ENCODE assay signal across 9 cellular contexts in the genomic region with DNA sequence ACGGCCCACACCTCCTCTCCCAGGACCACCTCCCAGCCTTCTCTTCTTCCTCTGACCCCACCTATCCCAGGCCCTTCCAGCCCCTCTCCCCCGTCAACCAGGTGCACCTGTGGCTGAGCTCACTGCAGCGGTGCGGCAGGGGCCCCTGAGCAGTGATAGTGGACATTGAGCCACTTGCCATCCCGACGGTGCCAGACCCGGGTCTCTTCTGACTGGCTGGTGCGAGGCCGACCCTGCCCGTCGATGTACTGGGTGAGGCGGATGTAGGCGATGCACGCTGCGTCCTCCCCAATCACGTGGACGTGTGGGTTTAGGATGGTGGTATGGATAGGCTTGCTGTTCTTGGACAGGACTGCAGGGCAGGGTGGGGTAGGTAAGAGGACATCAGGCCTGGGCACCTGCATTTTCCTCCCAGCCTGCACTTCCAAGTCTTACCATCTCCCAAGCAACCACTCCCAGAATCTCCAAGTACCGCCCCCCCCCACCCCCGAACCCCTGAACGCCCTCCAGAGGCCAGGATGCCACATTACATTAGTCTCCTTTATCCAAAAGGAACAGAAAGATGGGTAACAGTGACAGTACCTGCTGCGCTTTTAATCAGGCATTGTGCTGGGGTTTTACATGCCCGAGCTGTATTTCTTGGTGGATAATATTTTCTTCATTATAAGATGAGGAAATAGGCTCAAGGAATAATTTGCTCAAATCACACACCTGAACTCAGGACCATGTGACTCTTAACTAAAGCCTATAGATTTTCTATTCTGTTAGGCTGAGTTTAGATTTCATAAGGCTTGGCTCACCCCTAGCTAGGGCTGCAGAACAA. TPM values are rescaled to one million over a fixed set of nuclear protein-coding genes. Genes with fewer than 3 reads are reported as not detected.
A peak's percentile ranks its signal among the peaks of the same experiment; 100 is the strongest.
DNase-seq lines count a peak whose midpoint lies in the region; ATAC-seq, FAIRE-seq and TF ChIP-seq lines count a peak whose summit lies in the region.
"Had no signal": no experiment of that assay in that cellular context is flagged by ENCODE, and none has a peak within 500 bp of the region (broad histone marks: within the 10 kb centered on the region; RNA-seq: fewer than 3 reads in every experiment).

No MANE protein-coding gene starts in this region.

- no peak overlapping the region for H3K27ac ChIP-seq in small intestine (ENCODE audit: low read depth in 1 of 2, low read length in 1 of 2)
- no peak overlapping the region for H3K27ac ChIP-seq in Peyer's patch

- FAIRE-seq in small intestine (lab: Jason Lieb, UNC): no peak

- no peaks in the 10 kb centered on the region for H3K9me3 ChIP-seq in small intestine (ENCODE audit: control insufficient read depth, low read depth)
- no peaks in the 10 kb centered on the region for H3K9me3 ChIP-seq in Peyer's patch
- H3K9me3 ChIP-seq: tibial nerve had no signal

- TF ChIP-seq CTCF in NB4 (IDR thresholded peaks at IDR 0.05; ENCODE audit: low read depth, low read length) (no peak), Peyer's patch (IDR thresholded peaks at IDR 0.05) (no peak)

- peaks cover 4 to 13% of the 10 kb centered on the region in 2 donors for H3K36me3 ChIP-seq in small intestine (ENCODE audit: control insufficient read depth in 2 of 2, insufficient read depth in 2 of 2, low read length in 2 of 2)
- H3K36me3 ChIP-seq in Peyer's patch: peaks cover 0 to 56% (median 0%) of the 10 kb centered on the region in 3 donors

- H3K4me3 ChIP-seq in NB4 (ENCODE audit: low read depth, low read length) (no peak overlapping the region), small intestine (ENCODE audit: low read depth in 1 of 2, low read length in 2 of 2) (no peak overlapping the region), Peyer's patch (no peak overlapping the region)
- H3K4me3 ChIP-seq: tibial nerve had no signal

- no peaks in the 10 kb centered on the region for H3K4me1 ChIP-seq in small intestine (ENCODE audit: control insufficient read depth in 2 of 2, insufficient read depth in 1 of 2, low read depth in 1 of 2, low read length in 1 of 2)
- H3K4me1 ChIP-seq in Peyer's patch: peaks cover 0 to 16% (median 0%) of the 10 kb centered on the region in 4 donors

- 84 to 86% (median 85%) methylated on average over 21 to 22 of the region's 22 CpGs for WGBS in small intestine, 3 donors

- no peak for TF ChIP-seq POLR2A in NB4 (IDR thresholded peaks at IDR 0.05; ENCODE audit: extremely low read depth, insufficient read length)
- TF ChIP-seq POLR2A in Peyer's patch (IDR thresholded peaks at IDR 0.05): no peak

- ATAC-seq in HG02970 (IDR thresholded peaks at IDR 0.05; ENCODE audit: low FRiP score, unreplicated experiment): no peak

- H3K27me3 ChIP-seq in small intestine (ENCODE audit: control insufficient read depth in 2 of 2, insufficient read depth in 2 of 2, low read length in 2 of 2) (no peaks in the 10 kb centered on the region), Peyer's patch (no peaks in the 10 kb centered on the region)
- H3K27me3 ChIP-seq: tibial nerve had no signal

- DNase-seq in NCI-H82 (lab: John Stamatoyannopoulos, UW) (peak; percentile 38), NCI-H82 treated with DMSO at 0.1 percent for 48 hours (lab: John Stamatoyannopoulos, UW; ENCODE audit: unreplicated experiment) (no peak), NB4 (ENCODE audit: low read depth) (peak; percentile 38), small intestine (peak; percentile 17), NCI-H345 treated with DMSO at 0.1 percent for 48 hours (lab: John Stamatoyannopoulos, UW; ENCODE audit: unreplicated experiment) (no peak), Peyer's patch (no peak)
- DNase-seq in effector CD8-positive, alpha-beta T cell (lab: John Stamatoyannopoulos, UW): peak; percentile 4

RNA-seq across cellular contexts. Expression of a gene that starts 3.7 kb away (rescaled TPM):
- 10 to 100 TPM in 1 of 3 donors, 1 to 10 TPM in 2; 2.2 to 10.2 (median 7.6) TPM for polyA plus RNA-seq in small intestine
- total RNA-seq in Peyer's patch: 10 to 100 TPM; 16.5 to 39.1 (median 27.7) TPM

RNA-seq across cellular contexts. Expression of a gene that starts 29.7 kb away (rescaled TPM):
- polyA plus RNA-seq in small intestine: 100 to 1,000 TPM in 2 of 3 donors, 10 to 100 TPM in 1; 44.5 to 465 (median 214) TPM
- 100 to 1,000 TPM in 3 of 4 donors, 10 to 100 TPM in 1; 87.5 to 345 (median 187) TPM for total RNA-seq in Peyer's patch

RNA-seq across cellular contexts. Expression of a gene that starts 33.3 kb away (rescaled TPM):
- polyA plus RNA-seq in small intestine: 10 to 100 TPM; 76.5 to 87.0 (median 82.4) TPM
- 10 to 100 TPM in 3 of 4 donors, 1 to 10 TPM in 1; 9.9 to 36.8 (median 20.9) TPM for total RNA-seq in Peyer's patch

RNA-seq across cellular contexts. Expression of a gene that starts 59.2 kb away (rescaled TPM):
- 10 to 100 TPM; 33.1 to 74.9 (median 54.9) TPM for polyA plus RNA-seq in small intestine
- 100 to 1,000 TPM in 3 of 4 donors, 10 to 100 TPM in 1; 34.7 to 159 (median 110) TPM for total RNA-seq in Peyer's patch

Comparison
In these comparisons a context has a peak if more than half of its experiments do, and no peak if none do; other contexts are left out.
1. DNase-seq: peak in NCI-H82 (single experiment), NB4 (single experiment), effector CD8-positive, alpha-beta T cell (single experiment) and small intestine (single experiment); none in NCI-H82 treated with DMSO at 0.1 percent for 48 hours (single experiment), NCI-H345 treated with DMSO at 0.1 percent for 48 hours (single experiment) and Peyer's patch (0 of 3).